In genomic region chr1:203495845-203496244, GRCh38 we compare ENCODE assay signal across 25 cellular contexts. TPM values are rescaled to one million over a fixed set of nuclear protein-coding genes. Genes with fewer than 3 reads are reported as not detected.
DNase-seq lines count a peak whose midpoint lies in the region; ATAC-seq, FAIRE-seq and TF ChIP-seq lines count a peak whose summit lies in the region.
"Had no signal": no experiment of that assay in that cellular context is flagged by ENCODE, and none has a peak within 500 bp of the region (broad histone marks: within the 10 kb centered on the region; RNA-seq: fewer than 3 reads in every experiment).

No MANE protein-coding gene starts in this region.

- no peaks in the 10 kb centered on the region for H3K79me1 ChIP-seq in IMR-90 (ENCODE audit: low read depth in 1 of 2, low read length in 2 of 2)

- no peak for TF ChIP-seq RAD21 in SK-N-SH (IDR thresholded peaks at IDR 0.05; ENCODE audit: low read length)
- TF ChIP-seq RAD21 in IMR-90 (IDR thresholded peaks at IDR 0.05; ENCODE audit: low read length) = no peak
- TF ChIP-seq RAD21 in K562 (CRISPR knock-in tag; conservative IDR thresholded peaks at IDR 0.05 in 1 of 2, IDR thresholded peaks at IDR 0.05 in 1 of 2) = no peak

- H3K79me2 ChIP-seq in SK-N-SH (ENCODE audit: insufficient read depth) (no peaks in the 10 kb centered on the region), K562 (ENCODE audit: control insufficient read depth, insufficient read depth, low read length) (no peaks in the 10 kb centered on the region)

- ATAC-seq in SK-N-SH treated with all-trans-retinoic acid at 6 μM for 48 hours (no peak), IMR-90 (ENCODE audit: low read depth) (peak; percentile 17; the same call in 1 of the 2 replicates), K562 (no peak), HG03432 (IDR thresholded peaks at IDR 0.05; ENCODE audit: unreplicated experiment) (no peak)
- ATAC-seq: A549, GM12878 had no signal

- H3K23ac ChIP-seq in IMR-90 (ENCODE audit: low read depth, low read length) = no peak overlapping the region

- H3K27ac ChIP-seq in SK-N-SH (ENCODE audit: low read depth in 2 of 2, low read length in 1 of 2) (no peak overlapping the region), IMR-90 (ENCODE audit: insufficient read depth, low read length) (no peak overlapping the region), K562 (ENCODE audit: extremely low read depth, low read depth, low read length) (no peak overlapping the region), testis (no peak overlapping the region)
- H3K27ac ChIP-seq: 22Rv1; A549; BLaER1 treated with 17β-estradiol and CSF1 and Interleukin-3, amounts not matched to agents 10 nM and 100 nM had no signal

- no peaks in the 10 kb centered on the region for H3K9me2 ChIP-seq in SK-N-SH

- H3K4me1 ChIP-seq in SK-N-SH (ENCODE audit: control insufficient read depth in 1 of 2, insufficient read depth in 2 of 2, low read depth in 1 of 2, low read length in 1 of 2) = peaks cover 0 to 16% of the 10 kb centered on the region in 2 experiments; a peak in 1 of 4 replicates
- no peaks in the 10 kb centered on the region for H3K4me1 ChIP-seq in IMR-90 (ENCODE audit: control insufficient read depth, insufficient read depth, low read length)
- H3K4me1 ChIP-seq in K562 (replicated peaks in 1 of 2; ENCODE audit: control insufficient read depth in 2 of 2, insufficient read depth in 2 of 2, low read length in 2 of 2) = no peaks in the 10 kb centered on the region
- no peaks in the 10 kb centered on the region for H3K4me1 ChIP-seq in testis
- H3K4me1 ChIP-seq: A549; BE2C; BLaER1 treated with 17β-estradiol and CSF1 and Interleukin-3, amounts not matched to agents 10 nM and 100 nM; HAP-1 had no signal

- no peak overlapping the region for H2AK5ac ChIP-seq in IMR-90 (ENCODE audit: low read depth, low read length)

- no peak overlapping the region for H3K18ac ChIP-seq in IMR-90 (ENCODE audit: low read depth, low read length)

- TF ChIP-seq EP300 in SK-N-SH (IDR thresholded peaks at IDR 0.05; ENCODE audit: borderline replicate concordance in 1 of 2, low read depth in 1 of 2, low read length in 1 of 2) (no peak), K562 (IDR thresholded peaks at IDR 0.05; ENCODE audit: low read length) (no peak)

- no peak for TF ChIP-seq POLR2A in IMR-90 (IDR thresholded peaks at IDR 0.05; ENCODE audit: low read depth, low read length)
- TF ChIP-seq POLR2A in K562 (conservative IDR thresholded peaks at IDR 0.05) = no peak
- TF ChIP-seq POLR2A in testis (IDR thresholded peaks at IDR 0.05) = no peak

- H2BK20ac ChIP-seq in IMR-90 (ENCODE audit: low read depth, low read length) = no peak overlapping the region

- no peak overlapping the region for H3K4ac ChIP-seq in IMR-90 (ENCODE audit: low read depth, low read length)

- no peak overlapping the region for H2AFZ ChIP-seq in SK-N-SH (ENCODE audit: low read depth)
- no peak overlapping the region for H2AFZ ChIP-seq in IMR-90 (replicated peaks; ENCODE audit: low read length, poor library complexity)
- no peak overlapping the region for H2AFZ ChIP-seq in K562 (ENCODE audit: low read depth, low read length)

- no peak for DNase-seq in SK-N-SH
- DNase-seq in IMR-90 = no peak
- DNase-seq in K562 (ENCODE audit: extremely low read depth in 1 of 4, low spot score in 3 of 4) = no peak
- DNase-seq in posterior vena cava (ENCODE audit: low spot score) = no peak
- no peak for DNase-seq in testis
- DNase-seq: ACHN; AML-193; BE2C; CD4-positive, alpha-beta T cell; CD8-positive, alpha-beta memory T cell; DMS 273 treated with DMSO at 0.1 percent for 48 hours; DMS79; EL; GDM1; GOT3 had no signal

- H3K4me3 ChIP-seq in SK-N-SH (ENCODE audit: low read depth in 2 of 2, low read length in 1 of 2) = no peak overlapping the region
- H3K4me3 ChIP-seq in IMR-90 (ENCODE audit: insufficient read depth, low read depth, low read length) = no peak overlapping the region
- H3K4me3 ChIP-seq in K562 = no peak overlapping the region
- no peak overlapping the region for H3K4me3 ChIP-seq in testis
- H3K4me3 ChIP-seq: A549; BLaER1 treated with 17β-estradiol and CSF1 and Interleukin-3, amounts not matched to agents 10 nM and 100 nM; GM12878; HAP-1 had no signal

- no peak overlapping the region for H2AK9ac ChIP-seq in IMR-90 (replicated peaks; ENCODE audit: low read depth, low read length, poor library complexity)

- H4K91ac ChIP-seq in IMR-90 (ENCODE audit: insufficient read depth, low read depth, low read length) = no peak overlapping the region

- no peak overlapping the region for H2BK15ac ChIP-seq in IMR-90 (ENCODE audit: low read depth, low read length)

- H3K9me1 ChIP-seq in IMR-90 (ENCODE audit: insufficient read depth, low read length) = peaks cover 6% of the 10 kb centered on the region; the same call in 1 of the 2 replicates
- H3K9me1 ChIP-seq in K562 (ENCODE audit: control insufficient read depth, insufficient read depth, low read length) = no peaks in the 10 kb centered on the region

- H3F3A ChIP-seq in SK-N-SH (replicated peaks; ENCODE audit: insufficient read depth) = no peaks in the 10 kb centered on the region

- dilution Hi-C loops in IMR-90 (cut with HindIII; ENCODE audit: low sequenced_read_pairs, unreplicated experiment) = no loop called here

- intact Hi-C loops in IMR-90 (cut with micrococcal nuclease) (no loop called here), K562 (cut with micrococcal nuclease) (no loop called here), posterior vena cava (cut with DNase I) (no loop called here), testis (cut with DNase I; ENCODE audit: low total_unique reads) (no loop called here)

- H3K36me3 ChIP-seq in SK-N-SH (replicated peaks in 1 of 2; ENCODE audit: control insufficient read depth in 1 of 2, insufficient read depth in 2 of 2, low read length in 1 of 2) (no peaks in the 10 kb centered on the region), IMR-90 (ENCODE audit: control insufficient read depth, insufficient read depth, low read length) (no peaks in the 10 kb centered on the region), K562 (ENCODE audit: control insufficient read depth, insufficient read depth, low read length) (no peaks in the 10 kb centered on the region), testis (ENCODE audit: low read depth, missing control alignments) (no peaks in the 10 kb centered on the region)
- H3K36me3 ChIP-seq: BE2C; BLaER1 treated with 17β-estradiol and CSF1 and Interleukin-3, amounts not matched to agents 10 nM and 100 nM; HAP-1 had no signal

- H3K9ac ChIP-seq in SK-N-SH (no peak overlapping the region), IMR-90 (ENCODE audit: low read depth, low read length) (no peak overlapping the region), K562 (ENCODE audit: insufficient read depth in 1 of 2, low read depth in 2 of 2, low read length in 2 of 2) (no peak overlapping the region)
- H3K9ac ChIP-seq: BLaER1 treated with 17β-estradiol and CSF1 and Interleukin-3, amounts not matched to agents 10 nM and 100 nM had no signal

- H3K9me3 ChIP-seq in SK-N-SH = no peaks in the 10 kb centered on the region
- no peaks in the 10 kb centered on the region for H3K9me3 ChIP-seq in IMR-90 (ENCODE audit: control insufficient read depth, insufficient read depth, low read length)
- H3K9me3 ChIP-seq in K562 (replicated peaks; ENCODE audit: control insufficient read depth, insufficient read depth, low read depth, low read length) = no peaks in the 10 kb centered on the region
- H3K9me3 ChIP-seq in testis = no peaks in the 10 kb centered on the region
- H3K9me3 ChIP-seq: A549; BE2C; BLaER1 treated with 17β-estradiol and CSF1 and Interleukin-3, amounts not matched to agents 10 nM and 100 nM; HAP-1 had no signal

- in situ Hi-C loops in IMR-90 (cut with MboI; ENCODE audit: low sequenced_read_pairs) (no loop called here), K562 (cut with MboI) (no loop called here)

- H3K27me3 ChIP-seq in SK-N-SH (ENCODE audit: insufficient read depth) (no peaks in the 10 kb centered on the region), IMR-90 (ENCODE audit: control insufficient read depth, insufficient read depth, low read length) (no peaks in the 10 kb centered on the region; the same call in 1 of the 2 replicates), K562 (ENCODE audit: control insufficient read depth in 2 of 2, insufficient read depth in 2 of 2, low read length in 2 of 2) (peaks cover 55 to 77% of the 10 kb centered on the region in 2 experiments), testis (no peaks in the 10 kb centered on the region)
- H3K27me3 ChIP-seq: BE2C; BLaER1 treated with 17β-estradiol and CSF1 and Interleukin-3, amounts not matched to agents 10 nM and 100 nM had no signal

- FAIRE-seq in K562 (lab: Jason Lieb, UNC) = no peak
- FAIRE-seq: A549, D721Med, GM12878, H54 had no signal

- no peak overlapping the region for H3K14ac ChIP-seq in IMR-90 (replicated peaks; ENCODE audit: low read depth, low read length)

- no peak overlapping the region for H3K56ac ChIP-seq in IMR-90 (ENCODE audit: extremely low read depth, insufficient read depth, low read length)

- no TSS peak for BruUV-seq in IMR-90 (replicated peaks; lab: Mats Ljungman, UMichigan)
- no TSS peak for BruUV-seq in K562 (replicated peaks; lab: Mats Ljungman, UMichigan)

- POLR2A ChIA-PET in SK-N-SH (lab: Yijun Ruan, JAX) (no interaction called here), IMR-90 (lab: Charles Lee; ENCODE audit: unreplicated experiment) (no interaction called here), K562 (lab: Yijun Ruan, JAX) (interaction anchor here (0.6 to 0.9 kb wide), 2 partner anchors 202 to 376 kb away, joined by 3 to 5 read pairs; no protein-coding TSS in a partner anchor)

- no peak overlapping the region for H2BK5ac ChIP-seq in IMR-90 (ENCODE audit: low read depth, low read length, poor library complexity, severe bottlenecking)

- CTCF ChIA-PET in SK-N-SH (lab: Yijun Ruan, JAX) (interaction anchor here (0.7 to 5.2 kb wide), 7 partner anchors 8 to 229 kb away, joined by 3 to 54 read pairs (median 6); no protein-coding TSS in a partner anchor), IMR-90 (lab: Yijun Ruan, JAX) (no interaction called here), K562 (lab: Yijun Ruan, JAX; ENCODE audit: low intra/inter-chr PET ratio) (interaction anchor here (0.8 kb wide), 1 partner anchor 158 kb away, joined by 3 read pairs; no protein-coding TSS in a partner anchor)

- no peak overlapping the region for H4K5ac ChIP-seq in IMR-90 (ENCODE audit: low read depth, low read length)

- H2BK120ac ChIP-seq in IMR-90 (ENCODE audit: low read depth, low read length) = no peak overlapping the region

- TF ChIP-seq CTCF in SK-N-SH (IDR thresholded peaks at IDR 0.05) (no peak), IMR-90 (conservative IDR thresholded peaks at IDR 0.05; ENCODE audit: low read depth, low read length) (no peak), K562 (IDR thresholded peaks at IDR 0.05 in 2 of 3, conservative IDR thresholded peaks at IDR 0.05 in 1 of 3; ENCODE audit: insufficient read depth in 2 of 3, low read depth in 1 of 3, low read length in 3 of 3) (no peak), testis (IDR thresholded peaks at IDR 0.05) (no peak)

- WGBS in SK-N-SH (ENCODE audit: low lambda C conversion rate) = 67% methylated on average over 3 of the region's 7 CpGs
- no CpG with 5 or more reads among the region's 7 CpGs for WGBS in IMR-90 (ENCODE audit: extremely low coverage in 2 of 2, insufficient read length in 1 of 2), 2 experiments
- 0% methylated on average over 7 of the region's 7 CpGs for WGBS in K562 (ENCODE audit: insufficient coverage, low coverage, missing lambda C conversion rate)
- 72 to 82% methylated on average over 6 to 7 of the region's 7 CpGs for WGBS in testis, 2 donors

- H3K4me2 ChIP-seq in SK-N-SH (no peak overlapping the region), IMR-90 (ENCODE audit: low read depth, low read length) (no peak overlapping the region), K562 (ENCODE audit: insufficient read depth, low read length) (no peak overlapping the region)
- H3K4me2 ChIP-seq: A549; BLaER1 treated with 17β-estradiol and CSF1 and Interleukin-3, amounts not matched to agents 10 nM and 100 nM had no signal

- H4K20me1 ChIP-seq in SK-N-SH (ENCODE audit: insufficient read depth) (no peaks in the 10 kb centered on the region), IMR-90 (ENCODE audit: insufficient read depth, low read length) (no peaks in the 10 kb centered on the region), K562 (replicated peaks; ENCODE audit: control insufficient read depth, insufficient read depth, low read length) (peaks cover 6% of the 10 kb centered on the region; the same call in 1 of the 2 replicates)
- H4K20me1 ChIP-seq: BLaER1 treated with 17β-estradiol and CSF1 and Interleukin-3, amounts not matched to agents 10 nM and 100 nM had no signal

- no peak overlapping the region for H4K8ac ChIP-seq in IMR-90 (ENCODE audit: low read depth in 2 of 2, low read length in 2 of 2)

RNA-seq across cellular contexts. Expression of gene OPTC, which starts 1.9 kb away (rescaled TPM):
- polyA plus RNA-seq in SK-N-SH (2012; rRNA removed) (not detected in 2 replicates), IMR-90 (2012; rRNA removed) (not detected in 2 replicates), K562 (2011; rRNA removed) (not detected in 2 replicates), K562 (2014; fragmentation: Illumina TruSeq; extraction: Trizol) (not detected in 2 replicates), K562 (2014; fragmentation: Nextera tagmentation; extraction: Ambion mirVana) (not detected), K562 (2014; rRNA removed) (not detected in 2 replicates), testis (ENCODE audit: insufficient read depth, low read depth, low replicate concordance) (1.1 TPM)
- polyA plus RNA-seq in SK-N-SH (2012; cell fraction: cytosol; rRNA removed) = not detected in 2 replicates
- polyA plus RNA-seq in SK-N-SH (2012; cell fraction: nucleus; rRNA removed) = not detected in 2 replicates
- total RNA-seq in IMR-90 (2012; rRNA removed) (not detected in 2 replicates), K562 (2014; rRNA removed) (not detected in 2 replicates), K562 (2014; rRNA removed; fragmentation: Illumina TruSeq; extraction: Trizol) (not detected in 2 replicates), K562 (2015; rRNA removed; fragmentation: Illumina TruSeq; extraction: Trizol) (not detected in 2 replicates), K562 (2021) (not detected in 2 replicates), posterior vena cava (not detected), testis (under 1 TPM; 0.55 to 0.87 TPM)
- polyA plus RNA-seq in IMR-90 (2012; cell fraction: cytosol; rRNA removed) = not detected in 2 replicates
- polyA plus RNA-seq in IMR-90 (2012; cell fraction: nucleus; rRNA removed; ENCODE audit: low replicate concordance) = not detected in 2 replicates
- total RNA-seq in K562 (2011; cell fraction: chromatin; rRNA removed; ENCODE audit: low replicate concordance) = not detected in 2 replicates
- total RNA-seq in K562 (2011; cell fraction: nucleolus; rRNA removed) = not detected in 2 replicates
- total RNA-seq in K562 (2011; cell fraction: nucleoplasm; rRNA removed) = not detected in 2 replicates
- not detected in 2 replicates for polyA plus RNA-seq in K562 (2011; cell fraction: cytosol; rRNA removed)
- polyA plus RNA-seq in K562 (2011; cell fraction: nucleus; rRNA removed) = not detected in 2 replicates
- polyA plus RNA-seq in K562 (2012) = not detected in 2 replicates
- not detected in 2 replicates for polyA minus RNA-seq in K562 (2011; rRNA and poly(A)+ RNA removed)
- not detected in 2 replicates for polyA minus RNA-seq in K562 (2011; cell fraction: cytosol; rRNA and poly(A)+ RNA removed)
- polyA minus RNA-seq in K562 (2011; cell fraction: nucleus; rRNA and poly(A)+ RNA removed) = not detected in 2 replicates
- total RNA-seq: CD4-positive, alpha-beta T cell; CD8-positive, alpha-beta memory T cell; GM12878 had no signal
- polyA plus RNA-seq: A549; CD14-positive monocyte; CD8-positive, alpha-beta memory T cell; GM12878 had no signal

RNA-seq across cellular contexts. Expression of gene PRELP, which starts 20.2 kb away (rescaled TPM):
- polyA plus RNA-seq in SK-N-SH (2012; rRNA removed) (0.26 and 0.48 TPM in 2 replicates), IMR-90 (2012; rRNA removed) (0.47 and 0.56 TPM in 2 replicates), K562 (2011; rRNA removed) (not detected in 2 replicates), K562 (2014; fragmentation: Illumina TruSeq; extraction: Trizol) (not detected in 2 replicates), K562 (2014; fragmentation: Nextera tagmentation; extraction: Ambion mirVana) (not detected), K562 (2014; rRNA removed) (not detected in 2 replicates), testis (ENCODE audit: insufficient read depth, low read depth, low replicate concordance) (26.5 TPM)
- polyA plus RNA-seq in SK-N-SH (2012; cell fraction: cytosol; rRNA removed) = 0.27 and 0.37 TPM in 2 replicates
- polyA plus RNA-seq in SK-N-SH (2012; cell fraction: nucleus; rRNA removed) = 0.31 and 0.38 TPM in 2 replicates
- total RNA-seq in IMR-90 (2012; rRNA removed) (under 0.01 TPM in 1 of 2 replicates, not detected in the other), K562 (2014; rRNA removed) (not detected in 2 replicates), K562 (2014; rRNA removed; fragmentation: Illumina TruSeq; extraction: Trizol) (not detected in 2 replicates), K562 (2015; rRNA removed; fragmentation: Illumina TruSeq; extraction: Trizol) (not detected in 2 replicates), K562 (2021) (0.02 and 0.04 TPM in 2 replicates), posterior vena cava (100 to 1,000 TPM; 172 to 283 TPM), testis (1 to 10 TPM; 9.6 to 10.0 TPM)
- 0.25 and 0.69 TPM in 2 replicates for polyA plus RNA-seq in IMR-90 (2012; cell fraction: cytosol; rRNA removed)
- polyA plus RNA-seq in IMR-90 (2012; cell fraction: nucleus; rRNA removed; ENCODE audit: low replicate concordance) = 0.14 and 0.26 TPM in 2 replicates
- total RNA-seq in K562 (2011; cell fraction: chromatin; rRNA removed; ENCODE audit: low replicate concordance) = not detected in 2 replicates
- not detected in 2 replicates for total RNA-seq in K562 (2011; cell fraction: nucleolus; rRNA removed)
- not detected in 2 replicates for total RNA-seq in K562 (2011; cell fraction: nucleoplasm; rRNA removed)
- not detected in 2 replicates for polyA plus RNA-seq in K562 (2011; cell fraction: cytosol; rRNA removed)
- polyA plus RNA-seq in K562 (2011; cell fraction: nucleus; rRNA removed) = not detected in 2 replicates
- polyA plus RNA-seq in K562 (2012) = not detected in 2 replicates
- not detected in 2 replicates for polyA minus RNA-seq in K562 (2011; rRNA and poly(A)+ RNA removed)
- not detected in 2 replicates for polyA minus RNA-seq in K562 (2011; cell fraction: cytosol; rRNA and poly(A)+ RNA removed)
- polyA minus RNA-seq in K562 (2011; cell fraction: nucleus; rRNA and poly(A)+ RNA removed) = not detected in 2 replicates
- total RNA-seq: CD4-positive, alpha-beta T cell; CD8-positive, alpha-beta memory T cell had no signal
- polyA plus RNA-seq: A549; CD14-positive monocyte; CD8-positive, alpha-beta memory T cell had no signal

Comparison
In these comparisons a context has a peak if more than half of its experiments do, and no peak if none do; other contexts are left out.
1. RNA of gene PRELP, which starts 20.2 kb away (total RNA-seq): 172 to 283 TPM in posterior vena cava; 9.6 to 10.0 TPM in testis, under 0.01 TPM in IMR-90 and 0.02 to 0.04 TPM in K562; every median in the first group is over 10 times any median in the second.
2. Of the 27 proteins assayed by ChIP-seq in both K562 and SK-N-SH: peak only in K562: none; only in SK-N-SH: REST; in both: none; in neither: 26.